ENCODE assay signal across 8 cellular contexts in genomic region chr6:159726918-159727716, GRCh38. TPM values are rescaled to one million over a fixed set of nuclear protein-coding genes. Genes with fewer than 3 reads are reported as not detected.
DNase-seq lines count a peak whose midpoint lies in the region; ATAC-seq and TF ChIP-seq lines count a peak whose summit lies in the region.

Gene WTAP, plus strand, starts transcription at chr6:159727506. Its CDS starts 8,760 bp downstream, at chr6:159736266.

- H3K27ac Mint-ChIP-seq in naive thymus-derived CD8-positive, alpha-beta T cell = peak within 1 kb of the TSS; percentile 97 to 99 (median 99)
- peak within 1 kb of the TSS; percentile 100 for H3K27ac Mint-ChIP-seq in stimulated activated naive B cell treated with anti-CD40 and anti-IgM and Interleukin-4, amounts not matched to agents 10 μg/mL and 1 μg/mL and 100 μg/mL, for 72 hours

- H3K36me3 Mint-ChIP-seq in naive thymus-derived CD8-positive, alpha-beta T cell = peaks cover 5 to 19% (median 10%) of the 10 kb centered on the region in 3 donors
- H3K36me3 Mint-ChIP-seq in stimulated activated naive B cell treated with anti-CD40 and anti-IgM and Interleukin-4, amounts not matched to agents 10 μg/mL and 1 μg/mL and 100 μg/mL, for 72 hours = peaks cover 6 to 27% of the 10 kb centered on the region in 2 donors

- peak within 1 kb of the TSS; percentile 91 for H3K4me3 ChIP-seq in fibroblast of mammary gland (ENCODE audit: control insufficient read depth, low read depth, low read length)

- peaks cover 0 to 2% (median 0%) of the 10 kb centered on the region in 5 donors for H3K27me3 Mint-ChIP-seq in naive thymus-derived CD8-positive, alpha-beta T cell
- H3K27me3 Mint-ChIP-seq in stimulated activated naive B cell treated with anti-CD40 and anti-IgM and Interleukin-4, amounts not matched to agents 10 μg/mL and 1 μg/mL and 100 μg/mL, for 72 hours = no peaks in the 10 kb centered on the region

- H3K4me3 Mint-ChIP-seq in naive thymus-derived CD8-positive, alpha-beta T cell = peak within 1 kb of the TSS; percentile 88 to 96 (median 96)
- H3K4me3 Mint-ChIP-seq in stimulated activated naive B cell treated with anti-CD40 and anti-IgM and Interleukin-4, amounts not matched to agents 10 μg/mL and 1 μg/mL and 100 μg/mL, for 72 hours = peak within 1 kb of the TSS; percentile 96 to 99

- H3K9me3 Mint-ChIP-seq in naive thymus-derived CD8-positive, alpha-beta T cell = peaks cover 0 to 11% (median 0%) of the 10 kb centered on the region in 9 donors
- H3K9me3 Mint-ChIP-seq in stimulated activated naive B cell treated with anti-CD40 and anti-IgM and Interleukin-4, amounts not matched to agents 10 μg/mL and 1 μg/mL and 100 μg/mL, for 72 hours = no peaks in the 10 kb centered on the region

- peak; percentile 80 to 82 for ATAC-seq in naive thymus-derived CD8-positive, alpha-beta T cell
- peak; percentile 87 to 88 for ATAC-seq in stimulated activated naive B cell treated with anti-CD40 and anti-IgM and Interleukin-4, amounts not matched to agents 10 μg/mL and 1 μg/mL and 100 μg/mL, for 72 hours (replicated peaks)

- POLR2A ChIA-PET in naive thymus-derived CD8-positive, alpha-beta T cell (lab: Charles Lee) = interaction anchor here (0.7 to 8.9 kb wide), 22 partner anchors 10 to 736 kb away, joined by 3 to 142 read pairs (median 4); partner anchors contain the start of genes ACAT2, MRPL18, SOD2 and TCP1

- H3K4me1 Mint-ChIP-seq in naive thymus-derived CD8-positive, alpha-beta T cell = peaks cover 21 to 69% (median 57%) of the 10 kb centered on the region in 4 donors
- peaks cover 25 to 46% of the 10 kb centered on the region in 2 donors for H3K4me1 Mint-ChIP-seq in stimulated activated naive B cell treated with anti-CD40 and anti-IgM and Interleukin-4, amounts not matched to agents 10 μg/mL and 1 μg/mL and 100 μg/mL, for 72 hours

- no peak for TF ChIP-seq CTCF in fibroblast of mammary gland (conservative IDR thresholded peaks at IDR 0.05; ENCODE audit: control insufficient read depth, insufficient read depth, low read depth, low read length)

- DNase-seq in EH (ENCODE audit: low read depth) = peak; percentile 91
- DNase-seq in GOT3 (lab: John Stamatoyannopoulos, UW) = peak; percentile 85
- peak; percentile 92 for DNase-seq in LHCN-M2 (ENCODE audit: low read depth)
- peak; percentile 98 for DNase-seq in RPMI8226
- peak; percentile 96 for DNase-seq in activated T-helper 1 cell treated with anti-CD3 and anti-CD28 coated beads, Interleukin-2, amount 50 U/mL, for 16 hours (ENCODE audit: low read depth in 1 of 2, low spot score in 1 of 2)
- peak; percentile 91 for DNase-seq in fibroblast of mammary gland (ENCODE audit: low read depth)
- DNase-seq in naive thymus-derived CD8-positive, alpha-beta T cell = peak; percentile 93 to 99 (median 97)
- peak; percentile 95 for DNase-seq in stimulated activated naive B cell treated with anti-CD40 and anti-IgM and Interleukin-4, amounts not matched to agents 10 μg/mL and 1 μg/mL and 100 μg/mL, for 72 hours

RNA-seq across cellular contexts. Expression of gene WTAP, which starts in this region (rescaled TPM):
- 81.4 and 90.3 TPM in 2 replicates for total RNA-seq in LHCN-M2 (2014; rRNA removed)
- 46.5 TPM for polyA plus RNA-seq in LHCN-M2 (2012)
- total RNA-seq in naive thymus-derived CD8-positive, alpha-beta T cell = 100 to 1,000 TPM; 156 to 159 TPM
- 100 to 1,000 TPM; 104 to 128 (median 122) TPM for polyA plus RNA-seq in naive thymus-derived CD8-positive, alpha-beta T cell

Comparison
In these comparisons a context has a peak if more than half of its experiments do, and no peak if none do; other contexts are left out.
1. Peak in every context shown above with its lines: DNase-seq, ATAC-seq and H3K4me3 ChIP-seq.